ENCODE assay signal across 8 cellular contexts in the genomic region with DNA sequence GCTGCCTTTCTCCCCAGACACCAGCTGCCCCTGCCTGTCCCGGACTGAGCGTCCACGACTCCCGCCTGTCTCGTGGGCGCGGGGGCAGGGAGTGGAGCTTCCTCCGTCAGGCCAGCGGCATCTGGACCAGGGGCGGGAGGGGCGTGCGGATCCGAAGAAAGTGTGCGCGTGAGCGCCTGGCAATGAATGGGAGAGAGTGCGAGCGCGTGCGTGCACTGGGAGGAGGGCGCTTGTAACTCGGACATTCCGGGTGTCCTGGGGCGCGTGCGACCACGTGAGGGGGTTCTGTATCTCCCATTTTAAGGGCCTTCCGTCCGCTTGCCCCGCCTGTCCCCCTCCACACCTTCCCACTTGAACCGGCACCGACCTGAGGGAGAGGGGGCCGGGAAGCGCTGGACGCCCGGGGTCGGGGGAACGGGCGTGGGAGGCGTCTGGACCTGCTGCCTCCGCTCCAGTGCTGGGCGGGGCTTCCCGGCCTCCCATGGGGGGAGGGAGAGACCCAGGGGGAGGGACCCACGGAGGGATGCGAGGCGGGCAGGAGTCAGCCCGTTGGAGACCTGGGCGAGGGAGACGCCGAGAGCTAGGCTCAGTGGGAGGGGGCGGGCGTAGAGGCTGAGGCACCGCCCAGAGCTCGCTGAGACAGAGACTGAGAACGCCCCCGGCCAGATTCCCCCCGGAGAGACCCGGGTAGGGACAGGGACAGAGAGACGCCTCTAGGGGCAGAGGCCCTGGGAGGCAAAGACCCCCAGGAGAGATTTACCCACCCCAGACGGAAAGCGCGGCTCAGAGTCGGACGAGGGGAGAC. TPM values are rescaled to one million over a fixed set of nuclear protein-coding genes. Genes with fewer than 3 reads are reported as not detected.
A peak's percentile ranks its signal among the peaks of the same experiment; 100 is the strongest.
DNase-seq lines count a peak whose midpoint lies in the region; ATAC-seq, FAIRE-seq and TF ChIP-seq lines count a peak whose summit lies in the region.

A gene with protein sequence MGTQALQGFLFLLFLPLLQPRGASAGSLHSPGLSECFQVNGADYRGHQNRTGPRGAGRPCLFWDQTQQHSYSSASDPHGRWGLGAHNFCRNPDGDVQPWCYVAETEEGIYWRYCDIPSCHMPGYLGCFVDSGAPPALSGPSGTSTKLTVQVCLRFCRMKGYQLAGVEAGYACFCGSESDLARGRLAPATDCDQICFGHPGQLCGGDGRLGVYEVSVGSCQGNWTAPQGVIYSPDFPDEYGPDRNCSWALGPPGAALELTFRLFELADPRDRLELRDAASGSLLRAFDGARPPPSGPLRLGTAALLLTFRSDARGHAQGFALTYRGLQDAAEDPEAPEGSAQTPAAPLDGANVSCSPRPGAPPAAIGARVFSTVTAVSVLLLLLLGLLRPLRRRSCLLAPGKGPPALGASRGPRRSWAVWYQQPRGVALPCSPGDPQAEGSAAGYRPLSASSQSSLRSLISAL (plus strand): TSS at position 665 of the 805 bp plus-strand sequence. CDS start 246 bp downstream, outside the sequence.

- H3K27me3 ChIP-seq in iPS-18a (ENCODE audit: control insufficient read depth, insufficient read depth, low read length), result peaks cover 52% of the 10 kb centered on the region

- H3K9me3 ChIP-seq in A549, result no peaks in the 10 kb centered on the region
- no peaks in the 10 kb centered on the region for H3K9me3 ChIP-seq in iPS-18a (ENCODE audit: control insufficient read depth, low read depth, low read length)

- peak; percentile 52 to 73 for ATAC-seq in A549
- no peak for ATAC-seq in stimulated activated memory B cell treated with anti-CD40 and anti-IgM and Interleukin-4, amounts not matched to agents 10 μg/mL and 1 μg/mL and 100 μg/mL, for 72 hours
- ATAC-seq in GM18909 (IDR thresholded peaks at IDR 0.05; ENCODE audit: poor library complexity, unreplicated experiment), result no peak

- CTCF ChIA-PET in A549 (lab: Yijun Ruan, JAX), result interaction anchor here (0.6 to 8.1 kb wide), 11 partner anchors 9 to 68 kb away, joined by 3 to 97 read pairs (median 8); no protein-coding TSS in a partner anchor

- WGBS in A549 (ENCODE audit: missing lambda C conversion rate), result under 1% methylated on average over 19 of the region's 64 CpGs

- H3K27ac Mint-ChIP-seq in activated T-cell treated with anti-CD3 and anti-CD28 coated beads, Interleukin-2, amount 50 U/mL, for 24 hours, result no peak within 1 kb of the TSS
- no peak within 1 kb of the TSS for H3K27ac Mint-ChIP-seq in stimulated activated memory B cell treated with anti-CD40 and anti-IgM and Interleukin-4, amounts not matched to agents 10 μg/mL and 1 μg/mL and 100 μg/mL, for 72 hours

- H3K4me3 Mint-ChIP-seq in activated T-cell treated with anti-CD3 and anti-CD28 coated beads, Interleukin-2, amount 50 U/mL, for 24 hours, result peak within 1 kb of the TSS; percentile 63
- peak within 1 kb of the TSS; percentile 79 for H3K4me3 Mint-ChIP-seq in stimulated activated memory B cell treated with anti-CD40 and anti-IgM and Interleukin-4, amounts not matched to agents 10 μg/mL and 1 μg/mL and 100 μg/mL, for 72 hours

- no peak for TF ChIP-seq CTCF in A549 (IDR thresholded peaks at IDR 0.05)

- TF ChIP-seq RAD21 in A549 (conservative IDR thresholded peaks at IDR 0.05 in 1 of 2, IDR thresholded peaks at IDR 0.05 in 1 of 2), result no peak

- peak within 1 kb of the TSS; percentile 57 to 78 for H3K27ac ChIP-seq in A549
- peak within 1 kb of the TSS; percentile 24 for H3K27ac ChIP-seq in iPS-18a (ENCODE audit: low read length)

- H3K4me1 ChIP-seq in A549 (peaks cover 15% of the 10 kb centered on the region; the same call in 2 of the 3 replicates), iPS-18a (ENCODE audit: control insufficient read depth, low read depth, low read length) (peaks cover 17% of the 10 kb centered on the region)

- H3K9ac ChIP-seq in iPS-18a (ENCODE audit: low read length), result peak within 1 kb of the TSS; percentile 54

- H3K9me3 Mint-ChIP-seq in activated T-cell treated with anti-CD3 and anti-CD28 coated beads, Interleukin-2, amount 50 U/mL, for 24 hours, result no peaks in the 10 kb centered on the region
- H3K9me3 Mint-ChIP-seq in stimulated activated memory B cell treated with anti-CD40 and anti-IgM and Interleukin-4, amounts not matched to agents 10 μg/mL and 1 μg/mL and 100 μg/mL, for 72 hours, result no peaks in the 10 kb centered on the region

- TF ChIP-seq POLR2A in A549 (IDR thresholded peaks at IDR 0.05; ENCODE audit: low read length), result peak; percentile 36

- H3K27me3 Mint-ChIP-seq in activated T-cell treated with anti-CD3 and anti-CD28 coated beads, Interleukin-2, amount 50 U/mL, for 24 hours, result peaks cover 69% of the 10 kb centered on the region
- H3K27me3 Mint-ChIP-seq in stimulated activated memory B cell treated with anti-CD40 and anti-IgM and Interleukin-4, amounts not matched to agents 10 μg/mL and 1 μg/mL and 100 μg/mL, for 72 hours, result peaks cover 73% of the 10 kb centered on the region

- no peaks in the 10 kb centered on the region for H3K36me3 ChIP-seq in iPS-18a (ENCODE audit: control insufficient read depth, low read depth, low read length)

- H3K4me3 ChIP-seq in A549 (peak within 1 kb of the TSS; percentile 51), GM08714 (ENCODE audit: low read length) (peak within 1 kb of the TSS; percentile 31; the same call in 1 of the 2 replicates), iPS-18a (ENCODE audit: low read length) (peak within 1 kb of the TSS; percentile 75)

- no peak for TF ChIP-seq EP300 in A549 (IDR thresholded peaks at IDR 0.05)

- H3K4me1 Mint-ChIP-seq in activated T-cell treated with anti-CD3 and anti-CD28 coated beads, Interleukin-2, amount 50 U/mL, for 24 hours (ENCODE audit: low read depth), result peaks cover 28% of the 10 kb centered on the region
- H3K4me1 Mint-ChIP-seq in stimulated activated memory B cell treated with anti-CD40 and anti-IgM and Interleukin-4, amounts not matched to agents 10 μg/mL and 1 μg/mL and 100 μg/mL, for 72 hours, result peaks cover 50% of the 10 kb centered on the region

- H3K4me2 ChIP-seq in A549, result peak within 1 kb of the TSS; percentile 100

- no peak for FAIRE-seq in A549 (lab: Jason Lieb, UNC)

- H3K36me3 Mint-ChIP-seq in activated T-cell treated with anti-CD3 and anti-CD28 coated beads, Interleukin-2, amount 50 U/mL, for 24 hours (ENCODE audit: low read depth), result no peaks in the 10 kb centered on the region
- no peaks in the 10 kb centered on the region for H3K36me3 Mint-ChIP-seq in stimulated activated memory B cell treated with anti-CD40 and anti-IgM and Interleukin-4, amounts not matched to agents 10 μg/mL and 1 μg/mL and 100 μg/mL, for 72 hours

- DNase-seq in A549 (ENCODE audit: low read depth in 1 of 2, low spot score in 1 of 2) (peak; percentile 82 to 85), NCI-H226 (peak; percentile 77), GM19238 (ENCODE audit: insufficient read length, low spot score) (no peak)
- peak; percentile 61 for DNase-seq in activated T-cell treated with anti-CD3 and anti-CD28 coated beads, Interleukin-2, amount 50 U/mL, for 24 hours

- POLR2A ChIA-PET in A549 (lab: Yijun Ruan, JAX), result interaction anchor here (0.9 kb wide), 1 partner anchor 16 kb away, joined by 3 read pairs; a partner anchor contains a TSS

TF ChIP-seq in A549, 52 proteins besides CTCF, POLR2A, EP300 and RAD21:
- TF ChIP-seq BHLHE40 (IDR thresholded peaks at IDR 0.05; ENCODE audit: low read depth, low read length), result peak; percentile 17; the same call in 1 of the 2 replicates
- TF ChIP-seq FOXS1 (CRISPR knock-in tag; IDR thresholded peaks at IDR 0.05), result no peak
- TF ChIP-seq, protein P1, sequence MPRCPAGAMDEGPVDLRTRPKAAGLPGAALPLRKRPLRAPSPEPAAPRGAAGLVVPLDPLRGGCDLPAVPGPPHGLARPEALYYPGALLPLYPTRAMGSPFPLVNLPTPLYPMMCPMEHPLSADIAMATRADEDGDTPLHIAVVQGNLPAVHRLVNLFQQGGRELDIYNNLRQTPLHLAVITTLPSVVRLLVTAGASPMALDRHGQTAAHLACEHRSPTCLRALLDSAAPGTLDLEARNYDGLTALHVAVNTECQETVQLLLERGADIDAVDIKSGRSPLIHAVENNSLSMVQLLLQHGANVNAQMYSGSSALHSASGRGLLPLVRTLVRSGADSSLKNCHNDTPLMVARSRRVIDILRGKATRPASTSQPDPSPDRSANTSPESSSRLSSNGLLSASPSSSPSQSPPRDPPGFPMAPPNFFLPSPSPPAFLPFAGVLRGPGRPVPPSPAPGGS (IDR thresholded peaks at IDR 0.05), result no peak
- 0 out of 2 replicates have a peak, but pooled peaks have one; percentile 17 for TF ChIP-seq MAZ (IDR thresholded peaks at IDR 0.05; ENCODE audit: borderline replicate concordance, low read depth, low read length)
- no peak for TF ChIP-seq GATA3 (IDR thresholded peaks at IDR 0.05; ENCODE audit: borderline replicate concordance)
- TF ChIP-seq, protein P2, sequence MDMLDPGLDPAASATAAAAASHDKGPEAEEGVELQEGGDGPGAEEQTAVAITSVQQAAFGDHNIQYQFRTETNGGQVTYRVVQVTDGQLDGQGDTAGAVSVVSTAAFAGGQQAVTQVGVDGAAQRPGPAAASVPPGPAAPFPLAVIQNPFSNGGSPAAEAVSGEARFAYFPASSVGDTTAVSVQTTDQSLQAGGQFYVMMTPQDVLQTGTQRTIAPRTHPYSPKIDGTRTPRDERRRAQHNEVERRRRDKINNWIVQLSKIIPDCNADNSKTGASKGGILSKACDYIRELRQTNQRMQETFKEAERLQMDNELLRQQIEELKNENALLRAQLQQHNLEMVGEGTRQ (IDR thresholded peaks at IDR 0.05), result peak; percentile 70
- TF ChIP-seq, protein P3, sequence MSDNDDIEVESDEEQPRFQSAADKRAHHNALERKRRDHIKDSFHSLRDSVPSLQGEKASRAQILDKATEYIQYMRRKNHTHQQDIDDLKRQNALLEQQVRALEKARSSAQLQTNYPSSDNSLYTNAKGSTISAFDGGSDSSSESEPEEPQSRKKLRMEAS (IDR thresholded peaks at IDR 0.05), result peak; percentile 90
- TF ChIP-seq, protein P4, sequence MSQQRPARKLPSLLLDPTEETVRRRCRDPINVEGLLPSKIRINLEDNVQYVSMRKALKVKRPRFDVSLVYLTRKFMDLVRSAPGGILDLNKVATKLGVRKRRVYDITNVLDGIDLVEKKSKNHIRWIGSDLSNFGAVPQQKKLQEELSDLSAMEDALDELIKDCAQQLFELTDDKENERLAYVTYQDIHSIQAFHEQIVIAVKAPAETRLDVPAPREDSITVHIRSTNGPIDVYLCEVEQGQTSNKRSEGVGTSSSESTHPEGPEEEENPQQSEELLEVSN (IDR thresholded peaks at IDR 0.05; ENCODE audit: borderline replicate concordance, low read depth), result peak; percentile 40; the same call in 1 of the 2 replicates
- TF ChIP-seq HDAC2 (IDR thresholded peaks at IDR 0.05), result no peak
- TF ChIP-seq RARB (CRISPR knock-in tag; IDR thresholded peaks at IDR 0.05), result no peak
- TF ChIP-seq EHMT2 (IDR thresholded peaks at IDR 0.05; ENCODE audit: low read depth), result no peak
- TF ChIP-seq EHF (CRISPR knock-in tag; IDR thresholded peaks at IDR 0.05), result no peak

RNA-seq across cellular contexts. Expression of the gene that starts here (rescaled TPM):
- polyA plus RNA-seq in A549 (2011; rRNA removed), result 0.28 and 0.35 TPM in 2 replicates
- 1.9 and 3.0 TPM in 2 replicates for polyA plus RNA-seq in A549 (2012; cell fraction: cytosol; rRNA removed)
- polyA plus RNA-seq in A549 (2012; cell fraction: nucleus; rRNA removed), result 7.3 and 11.0 TPM in 2 replicates
- 1.4 to 1.6 TPM (median 1.5 TPM) in 3 replicates for polyA plus RNA-seq in A549 (2017; fragmentation: RNase III; extraction: RNeasy Plus Mini Kit Qiagen cat#74134 plus additional on column Dnase treatment)
- 0.15 TPM in 1 of 2 replicates, not detected in the other for polyA minus RNA-seq in A549 (2011; rRNA and poly(A)+ RNA removed)

Comparison
In these comparisons a context has a peak if more than half of its experiments do, and no peak if none do; other contexts are left out.
1. ATAC-seq: peak in A549 (2 of 2); none in stimulated activated memory B cell treated with anti-CD40 and anti-IgM and Interleukin-4, amounts not matched to agents 10 μg/mL and 1 μg/mL and 100 μg/mL, for 72 hours (single experiment) and GM18909 (single experiment).
2. Peak in every context shown above with its lines, with median percentiles within 50 percentile points of each other: H3K4me3 ChIP-seq.